ENCODE assay signal across 11 cellular contexts in the genomic region with DNA sequence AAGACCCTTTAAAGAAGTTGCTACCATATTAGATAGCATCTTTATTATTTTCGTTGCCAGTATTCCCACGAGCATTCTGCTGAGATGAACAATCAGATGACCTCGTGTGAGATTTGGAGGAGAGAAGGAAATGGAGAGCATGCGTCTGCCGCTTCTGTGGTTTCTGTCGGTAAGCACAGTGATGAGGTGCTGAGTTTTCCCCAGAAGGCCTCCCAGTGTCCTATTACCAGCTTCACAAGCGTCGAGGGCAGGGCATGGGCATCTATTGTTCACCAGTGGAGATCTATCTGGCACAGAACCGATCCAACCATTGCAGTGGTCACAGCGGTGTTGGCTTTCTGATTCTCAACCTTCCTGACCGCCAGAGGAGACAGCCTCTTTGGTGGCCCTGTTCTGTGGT. TPM values are rescaled to one million over a fixed set of nuclear protein-coding genes. Genes with fewer than 3 reads are reported as not detected.
DNase-seq lines count a peak whose midpoint lies in the region; ATAC-seq lines count a peak whose summit lies in the region.
"Had no signal": no experiment of that assay in that cellular context is flagged by ENCODE, and none has a peak within 500 bp of the region (broad histone marks: within the 10 kb centered on the region; RNA-seq: fewer than 3 reads in every experiment).

No MANE protein-coding gene starts in this region.

- ATAC-seq in stimulated activated naive CD8-positive, alpha-beta T cell treated with anti-CD3 and anti-CD28 coated beads, Interleukin-15, Interleukin-2, amounts not matched to agents 100 U/mL and 50 U/mL, for 24 hours, result no peak
- no peak for ATAC-seq in memory B cell (ENCODE audit: low read depth)
- no peak for ATAC-seq in HG02623 (IDR thresholded peaks at IDR 0.05; ENCODE audit: unreplicated experiment)

- DNase-seq in stimulated activated naive CD8-positive, alpha-beta T cell treated with anti-CD3 and anti-CD28 coated beads, Interleukin-15, Interleukin-2, amounts not matched to agents 100 U/mL and 50 U/mL, for 24 hours, result no peak
- DNase-seq in SJCRH30 (peak; percentile 26 to 55), memory B cell (ENCODE audit: low spot score in 2 of 2) (no peak), glomerular visceral epithelial cell (ENCODE audit: extremely low spot score) (no peak), SW 1271 (lab: John Stamatoyannopoulos, UW) (no peak), NCI-H526 (lab: John Stamatoyannopoulos, UW) (no peak)
- DNase-seq: cerebellar nuclear complex, OCI-M1 had no signal

- no peaks in the 10 kb centered on the region for H3K9me3 Mint-ChIP-seq in stimulated activated naive CD8-positive, alpha-beta T cell treated with anti-CD3 and anti-CD28 coated beads, Interleukin-15, Interleukin-2, amounts not matched to agents 100 ng/mL and 50 ng/mL, for 24 hours
- no peaks in the 10 kb centered on the region for H3K9me3 Mint-ChIP-seq in memory B cell
- H3K9me3 Mint-ChIP-seq: neural crest cell had no signal

- no peak overlapping the region for H3K4me3 ChIP-seq in SJCRH30

- no peaks in the 10 kb centered on the region for H3K9me3 ChIP-seq in SJCRH30 (replicated peaks)

- H3K4me3 Mint-ChIP-seq in stimulated activated naive CD8-positive, alpha-beta T cell treated with anti-CD3 and anti-CD28 coated beads, Interleukin-15, Interleukin-2, amounts not matched to agents 100 ng/mL and 50 ng/mL, for 24 hours, result no peak overlapping the region
- no peak overlapping the region for H3K4me3 Mint-ChIP-seq in memory B cell
- H3K4me3 Mint-ChIP-seq: neural crest cell had no signal

- H3K4me1 Mint-ChIP-seq in stimulated activated naive CD8-positive, alpha-beta T cell treated with anti-CD3 and anti-CD28 coated beads, Interleukin-15, Interleukin-2, amounts not matched to agents 100 ng/mL and 50 ng/mL, for 24 hours (ENCODE audit: low read depth), result peaks cover 32% of the 10 kb centered on the region
- peaks cover 8% of the 10 kb centered on the region for H3K4me1 Mint-ChIP-seq in memory B cell

- peaks cover 10% of the 10 kb centered on the region for H3K36me3 ChIP-seq in SJCRH30

- H3K4me1 ChIP-seq in SJCRH30, result peaks cover 38% of the 10 kb centered on the region

- peaks cover 43% of the 10 kb centered on the region for H3K36me3 Mint-ChIP-seq in stimulated activated naive CD8-positive, alpha-beta T cell treated with anti-CD3 and anti-CD28 coated beads, Interleukin-15, Interleukin-2, amounts not matched to agents 100 ng/mL and 50 ng/mL, for 24 hours (ENCODE audit: low read depth)
- peaks cover 16% of the 10 kb centered on the region for H3K36me3 Mint-ChIP-seq in memory B cell

- peak overlapping the region; percentile 42 for H3K27ac Mint-ChIP-seq in stimulated activated naive CD8-positive, alpha-beta T cell treated with anti-CD3 and anti-CD28 coated beads, Interleukin-15, Interleukin-2, amounts not matched to agents 100 ng/mL and 50 ng/mL, for 24 hours
- peak overlapping the region; percentile 85 for H3K27ac Mint-ChIP-seq in memory B cell

- H3K27me3 Mint-ChIP-seq in stimulated activated naive CD8-positive, alpha-beta T cell treated with anti-CD3 and anti-CD28 coated beads, Interleukin-15, Interleukin-2, amounts not matched to agents 100 ng/mL and 50 ng/mL, for 24 hours, result no peaks in the 10 kb centered on the region
- H3K27me3 Mint-ChIP-seq in memory B cell, result no peaks in the 10 kb centered on the region

- H3K27me3 ChIP-seq in SJCRH30, result no peaks in the 10 kb centered on the region

- H3K27ac ChIP-seq in SJCRH30, result no peak overlapping the region; the same call in 1 of the 2 replicates

RNA-seq across cellular contexts. Expression of a gene that starts 29.4 kb away (rescaled TPM):
- total RNA-seq in SJCRH30 (2014; rRNA removed; shearing (Covaris generic)), result 41.2 and 43.6 TPM in 2 replicates

Comparison
In these comparisons a context has a peak if more than half of its experiments do, and no peak if none do; other contexts are left out.
1. DNase-seq: peak in SJCRH30 (2 of 2); none in stimulated activated naive CD8-positive, alpha-beta T cell treated with anti-CD3 and anti-CD28 coated beads, Interleukin-15, Interleukin-2, amounts not matched to agents 100 U/mL and 50 U/mL, for 24 hours (single experiment), memory B cell (0 of 2), glomerular visceral epithelial cell (single experiment), SW 1271 (0 of 2) and NCI-H526 (0 of 2).